Comparison of ENCODE assay signal across 1 cellular context in genomic region chr6:43088654-43089056, GRCh38.
TF ChIP-seq lines count a peak whose summit lies in the region.

No MANE protein-coding gene starts in this region.

TF ChIP-seq in HEK293, 187 proteins besides CTCF, POLR2A, EP300 and RAD21 (continued from another document and continues in another):
- TF ChIP-seq, protein P1, sequence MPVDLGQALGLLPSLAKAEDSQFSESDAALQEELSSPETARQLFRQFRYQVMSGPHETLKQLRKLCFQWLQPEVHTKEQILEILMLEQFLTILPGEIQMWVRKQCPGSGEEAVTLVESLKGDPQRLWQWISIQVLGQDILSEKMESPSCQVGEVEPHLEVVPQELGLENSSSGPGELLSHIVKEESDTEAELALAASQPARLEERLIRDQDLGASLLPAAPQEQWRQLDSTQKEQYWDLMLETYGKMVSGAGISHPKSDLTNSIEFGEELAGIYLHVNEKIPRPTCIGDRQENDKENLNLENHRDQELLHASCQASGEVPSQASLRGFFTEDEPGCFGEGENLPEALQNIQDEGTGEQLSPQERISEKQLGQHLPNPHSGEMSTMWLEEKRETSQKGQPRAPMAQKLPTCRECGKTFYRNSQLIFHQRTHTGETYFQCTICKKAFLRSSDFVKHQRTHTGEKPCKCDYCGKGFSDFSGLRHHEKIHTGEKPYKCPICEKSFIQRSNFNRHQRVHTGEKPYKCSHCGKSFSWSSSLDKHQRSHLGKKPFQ (tag by site-specific recombination; IDR thresholded peaks at IDR 0.05) = peak; percentile 71
- TF ChIP-seq SP3 (tag by site-specific recombination; IDR thresholded peaks at IDR 0.05) = peak; percentile 41; the same call in 1 of the 2 replicates
- TF ChIP-seq ZNF629 (tag by site-specific recombination; IDR thresholded peaks at IDR 0.05) = peak; percentile 74
- TF ChIP-seq ZNF558 (tag by site-specific recombination; IDR thresholded peaks at IDR 0.05) = peak; percentile 95
- TF ChIP-seq ZIC2 (tag by site-specific recombination; IDR thresholded peaks at IDR 0.05) = peak; percentile 68
- TF ChIP-seq, protein P2, sequence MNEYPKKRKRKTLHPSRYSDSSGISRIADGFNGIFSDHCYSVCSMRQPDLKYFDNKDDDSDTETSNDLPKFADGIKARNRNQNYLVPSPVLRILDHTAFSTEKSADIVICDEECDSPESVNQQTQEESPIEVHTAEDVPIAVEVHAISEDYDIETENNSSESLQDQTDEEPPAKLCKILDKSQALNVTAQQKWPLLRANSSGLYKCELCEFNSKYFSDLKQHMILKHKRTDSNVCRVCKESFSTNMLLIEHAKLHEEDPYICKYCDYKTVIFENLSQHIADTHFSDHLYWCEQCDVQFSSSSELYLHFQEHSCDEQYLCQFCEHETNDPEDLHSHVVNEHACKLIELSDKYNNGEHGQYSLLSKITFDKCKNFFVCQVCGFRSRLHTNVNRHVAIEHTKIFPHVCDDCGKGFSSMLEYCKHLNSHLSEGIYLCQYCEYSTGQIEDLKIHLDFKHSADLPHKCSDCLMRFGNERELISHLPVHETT (tag by site-specific recombination; IDR thresholded peaks at IDR 0.05) = peak; percentile 85
- TF ChIP-seq KLF9 (tag by site-specific recombination; IDR thresholded peaks at IDR 0.05; ENCODE audit: low read depth) = no peak
- TF ChIP-seq ZBTB8A (tag by site-specific recombination; IDR thresholded peaks at IDR 0.05) = peak; percentile 91
- TF ChIP-seq GLI2 (tag by site-specific recombination; IDR thresholded peaks at IDR 0.05; ENCODE audit: borderline replicate concordance, low read depth) = peak; percentile 75; the same call in 1 of the 2 replicates
- TF ChIP-seq, protein P3, sequence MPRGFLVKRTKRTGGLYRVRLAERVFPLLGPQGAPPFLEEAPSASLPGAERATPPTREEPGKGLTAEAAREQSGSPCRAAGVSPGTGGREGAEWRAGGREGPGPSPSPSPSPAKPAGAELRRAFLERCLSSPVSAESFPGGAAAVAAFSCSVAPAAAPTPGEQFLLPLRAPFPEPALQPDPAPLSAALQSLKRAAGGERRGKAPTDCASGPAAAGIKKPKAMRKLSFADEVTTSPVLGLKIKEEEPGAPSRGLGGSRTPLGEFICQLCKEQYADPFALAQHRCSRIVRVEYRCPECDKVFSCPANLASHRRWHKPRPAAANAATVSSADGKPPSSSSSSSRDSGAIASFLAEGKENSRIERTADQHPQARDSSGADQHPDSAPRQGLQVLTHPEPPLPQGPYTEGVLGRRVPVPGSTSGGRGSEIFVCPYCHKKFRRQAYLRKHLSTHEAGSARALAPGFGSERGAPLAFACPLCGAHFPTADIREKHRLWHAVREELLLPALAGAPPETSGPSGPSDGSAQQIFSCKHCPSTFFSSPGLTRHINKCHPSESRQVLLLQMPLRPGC (tag by site-specific recombination; IDR thresholded peaks at IDR 0.05) = peak; percentile 50; the same call in 1 of the 2 replicates
- TF ChIP-seq ZBTB21 (tag by site-specific recombination; IDR thresholded peaks at IDR 0.05) = peak; percentile 75
- TF ChIP-seq IKZF3 (tag by site-specific recombination; IDR thresholded peaks at IDR 0.05) = no peak
- peak; percentile 92 for TF ChIP-seq ZNF600 (tag by site-specific recombination; IDR thresholded peaks at IDR 0.05)
- no peak for TF ChIP-seq ZNF473 (tag by site-specific recombination; IDR thresholded peaks at IDR 0.05)
- peak; percentile 86; the same call in 1 of the 2 replicates for TF ChIP-seq ZNF530 (tag by site-specific recombination; IDR thresholded peaks at IDR 0.05; ENCODE audit: low read depth)
- TF ChIP-seq, protein P4, sequence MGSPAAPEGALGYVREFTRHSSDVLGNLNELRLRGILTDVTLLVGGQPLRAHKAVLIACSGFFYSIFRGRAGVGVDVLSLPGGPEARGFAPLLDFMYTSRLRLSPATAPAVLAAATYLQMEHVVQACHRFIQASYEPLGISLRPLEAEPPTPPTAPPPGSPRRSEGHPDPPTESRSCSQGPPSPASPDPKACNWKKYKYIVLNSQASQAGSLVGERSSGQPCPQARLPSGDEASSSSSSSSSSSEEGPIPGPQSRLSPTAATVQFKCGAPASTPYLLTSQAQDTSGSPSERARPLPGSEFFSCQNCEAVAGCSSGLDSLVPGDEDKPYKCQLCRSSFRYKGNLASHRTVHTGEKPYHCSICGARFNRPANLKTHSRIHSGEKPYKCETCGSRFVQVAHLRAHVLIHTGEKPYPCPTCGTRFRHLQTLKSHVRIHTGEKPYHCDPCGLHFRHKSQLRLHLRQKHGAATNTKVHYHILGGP (tag by site-specific recombination; IDR thresholded peaks at IDR 0.05) = no peak
- no peak for TF ChIP-seq ZSCAN30 (tag by site-specific recombination; IDR thresholded peaks at IDR 0.05)
- TF ChIP-seq ZFP69B (tag by site-specific recombination; IDR thresholded peaks at IDR 0.05) = no peak
- peak; percentile 79 for TF ChIP-seq ZNF501 (tag by site-specific recombination; IDR thresholded peaks at IDR 0.05)
- TF ChIP-seq, protein P5, sequence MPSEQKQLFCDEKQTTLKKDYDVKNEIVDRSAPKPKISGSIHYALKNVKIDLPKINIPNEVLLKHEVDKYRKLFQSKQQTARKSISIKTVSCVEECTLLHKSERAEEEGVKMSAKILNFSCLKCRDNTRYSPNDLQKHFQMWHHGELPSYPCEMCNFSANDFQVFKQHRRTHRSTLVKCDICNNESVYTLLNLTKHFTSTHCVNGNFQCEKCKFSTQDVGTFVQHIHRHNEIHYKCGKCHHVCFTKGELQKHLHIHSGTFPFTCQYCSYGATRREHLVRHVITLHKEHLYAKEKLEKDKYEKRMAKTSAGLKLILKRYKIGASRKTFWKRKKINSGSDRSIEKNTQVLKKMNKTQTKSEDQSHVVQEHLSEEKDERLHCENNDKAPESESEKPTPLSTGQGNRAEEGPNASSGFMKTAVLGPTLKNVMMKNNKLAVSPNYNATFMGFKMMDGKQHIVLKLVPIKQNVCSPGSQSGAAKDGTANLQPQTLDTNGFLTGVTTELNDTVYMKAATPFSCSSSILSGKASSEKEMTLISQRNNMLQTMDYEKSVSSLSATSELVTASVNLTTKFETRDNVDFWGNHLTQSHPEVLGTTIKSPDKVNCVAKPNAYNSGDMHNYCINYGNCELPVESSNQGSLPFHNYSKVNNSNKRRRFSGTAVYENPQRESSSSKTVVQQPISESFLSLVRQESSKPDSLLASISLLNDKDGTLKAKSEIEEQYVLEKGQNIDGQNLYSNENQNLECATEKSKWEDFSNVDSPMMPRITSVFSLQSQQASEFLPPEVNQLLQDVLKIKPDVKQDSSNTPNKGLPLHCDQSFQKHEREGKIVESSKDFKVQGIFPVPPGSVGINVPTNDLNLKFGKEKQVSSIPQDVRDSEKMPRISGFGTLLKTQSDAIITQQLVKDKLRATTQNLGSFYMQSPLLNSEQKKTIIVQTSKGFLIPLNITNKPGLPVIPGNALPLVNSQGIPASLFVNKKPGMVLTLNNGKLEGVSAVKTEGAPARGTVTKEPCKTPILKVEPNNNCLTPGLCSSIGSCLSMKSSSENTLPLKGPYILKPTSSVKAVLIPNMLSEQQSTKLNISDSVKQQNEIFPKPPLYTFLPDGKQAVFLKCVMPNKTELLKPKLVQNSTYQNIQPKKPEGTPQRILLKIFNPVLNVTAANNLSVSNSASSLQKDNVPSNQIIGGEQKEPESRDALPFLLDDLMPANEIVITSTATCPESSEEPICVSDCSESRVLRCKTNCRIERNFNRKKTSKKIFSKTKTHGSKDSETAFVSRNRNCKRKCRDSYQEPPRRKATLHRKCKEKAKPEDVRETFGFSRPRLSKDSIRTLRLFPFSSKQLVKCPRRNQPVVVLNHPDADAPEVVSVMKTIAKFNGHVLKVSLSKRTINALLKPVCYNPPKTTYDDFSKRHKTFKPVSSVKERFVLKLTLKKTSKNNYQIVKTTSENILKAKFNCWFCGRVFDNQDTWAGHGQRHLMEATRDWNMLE (tag by site-specific recombination; conservative IDR thresholded peaks at IDR 0.05; ENCODE audit: low read depth) = peak; percentile 99
- peak; percentile 78; the same call in 1 of the 2 replicates for TF ChIP-seq OVOL3 (tag by site-specific recombination; IDR thresholded peaks at IDR 0.05)
- TF ChIP-seq, protein P6, sequence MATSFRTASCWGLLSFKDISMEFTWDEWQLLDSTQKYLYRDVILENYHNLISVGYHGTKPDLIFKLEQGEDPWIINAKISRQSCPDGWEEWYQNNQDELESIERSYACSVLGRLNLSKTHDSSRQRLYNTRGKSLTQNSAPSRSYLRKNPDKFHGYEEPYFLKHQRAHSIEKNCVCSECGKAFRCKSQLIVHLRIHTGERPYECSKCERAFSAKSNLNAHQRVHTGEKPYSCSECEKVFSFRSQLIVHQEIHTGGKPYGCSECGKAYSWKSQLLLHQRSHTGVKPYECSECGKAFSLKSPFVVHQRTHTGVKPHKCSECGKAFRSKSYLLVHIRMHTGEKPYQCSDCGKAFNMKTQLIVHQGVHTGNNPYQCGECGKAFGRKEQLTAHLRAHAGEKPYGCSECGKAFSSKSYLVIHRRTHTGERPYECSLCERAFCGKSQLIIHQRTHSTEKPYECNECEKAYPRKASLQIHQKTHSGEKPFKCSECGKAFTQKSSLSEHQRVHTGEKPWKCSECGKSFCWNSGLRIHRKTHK (tag by site-specific recombination; IDR thresholded peaks at IDR 0.05) = no peak
- peak; percentile 99 for TF ChIP-seq ZNF394 (tag by site-specific recombination; IDR thresholded peaks at IDR 0.05; ENCODE audit: borderline replicate concordance)
- peak; percentile 99 for TF ChIP-seq ZNF560 (tag by site-specific recombination; IDR thresholded peaks at IDR 0.05; ENCODE audit: borderline replicate concordance)
- no peak for TF ChIP-seq FEZF1 (tag by site-specific recombination; IDR thresholded peaks at IDR 0.05)
- TF ChIP-seq, protein P7, sequence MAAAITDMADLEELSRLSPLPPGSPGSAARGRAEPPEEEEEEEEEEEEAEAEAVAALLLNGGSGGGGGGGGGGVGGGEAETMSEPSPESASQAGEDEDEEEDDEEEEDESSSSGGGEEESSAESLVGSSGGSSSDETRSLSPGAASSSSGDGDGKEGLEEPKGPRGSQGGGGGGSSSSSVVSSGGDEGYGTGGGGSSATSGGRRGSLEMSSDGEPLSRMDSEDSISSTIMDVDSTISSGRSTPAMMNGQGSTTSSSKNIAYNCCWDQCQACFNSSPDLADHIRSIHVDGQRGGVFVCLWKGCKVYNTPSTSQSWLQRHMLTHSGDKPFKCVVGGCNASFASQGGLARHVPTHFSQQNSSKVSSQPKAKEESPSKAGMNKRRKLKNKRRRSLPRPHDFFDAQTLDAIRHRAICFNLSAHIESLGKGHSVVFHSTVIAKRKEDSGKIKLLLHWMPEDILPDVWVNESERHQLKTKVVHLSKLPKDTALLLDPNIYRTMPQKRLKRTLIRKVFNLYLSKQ (tag by site-specific recombination; IDR thresholded peaks at IDR 0.05; ENCODE audit: borderline replicate concordance) = no peak; the same call in 1 of the 2 replicates
- TF ChIP-seq ZNF621 (tag by site-specific recombination; IDR thresholded peaks at IDR 0.05) = no peak
- no peak for TF ChIP-seq SP2 (tag by site-specific recombination; IDR thresholded peaks at IDR 0.05)
- peak; percentile 63; the same call in 1 of the 2 replicates for TF ChIP-seq ZNF146 (tag by site-specific recombination; IDR thresholded peaks at IDR 0.05)
- no peak for TF ChIP-seq KLF10 (tag by site-specific recombination; IDR thresholded peaks at IDR 0.05)
- TF ChIP-seq KLF17 (tag by site-specific recombination; IDR thresholded peaks at IDR 0.05) = no peak
- TF ChIP-seq ZNF302 (tag by site-specific recombination; IDR thresholded peaks at IDR 0.05; ENCODE audit: low read depth) = 0 out of 2 replicates have a peak, but pooled peaks have one; percentile 16
- TF ChIP-seq ZNF292 (tag by site-specific recombination; IDR thresholded peaks at IDR 0.05; ENCODE audit: borderline replicate concordance, low read depth) = peak; percentile 99
- TF ChIP-seq ZNF514 (tag by site-specific recombination; IDR thresholded peaks at IDR 0.05) = peak; percentile 91; the same call in 1 of the 2 replicates
- no peak for TF ChIP-seq HOXC10 (CRISPR knock-in tag; IDR thresholded peaks at IDR 0.05)
- peak; percentile 69; the same call in 1 of the 2 replicates for TF ChIP-seq ZNF24 (tag by site-specific recombination; IDR thresholded peaks at IDR 0.05)
- peak; percentile 38; the same call in 1 of the 2 replicates for TF ChIP-seq ZNF221 (tag by site-specific recombination; IDR thresholded peaks at IDR 0.05; ENCODE audit: borderline replicate concordance)
- TF ChIP-seq, protein P8, sequence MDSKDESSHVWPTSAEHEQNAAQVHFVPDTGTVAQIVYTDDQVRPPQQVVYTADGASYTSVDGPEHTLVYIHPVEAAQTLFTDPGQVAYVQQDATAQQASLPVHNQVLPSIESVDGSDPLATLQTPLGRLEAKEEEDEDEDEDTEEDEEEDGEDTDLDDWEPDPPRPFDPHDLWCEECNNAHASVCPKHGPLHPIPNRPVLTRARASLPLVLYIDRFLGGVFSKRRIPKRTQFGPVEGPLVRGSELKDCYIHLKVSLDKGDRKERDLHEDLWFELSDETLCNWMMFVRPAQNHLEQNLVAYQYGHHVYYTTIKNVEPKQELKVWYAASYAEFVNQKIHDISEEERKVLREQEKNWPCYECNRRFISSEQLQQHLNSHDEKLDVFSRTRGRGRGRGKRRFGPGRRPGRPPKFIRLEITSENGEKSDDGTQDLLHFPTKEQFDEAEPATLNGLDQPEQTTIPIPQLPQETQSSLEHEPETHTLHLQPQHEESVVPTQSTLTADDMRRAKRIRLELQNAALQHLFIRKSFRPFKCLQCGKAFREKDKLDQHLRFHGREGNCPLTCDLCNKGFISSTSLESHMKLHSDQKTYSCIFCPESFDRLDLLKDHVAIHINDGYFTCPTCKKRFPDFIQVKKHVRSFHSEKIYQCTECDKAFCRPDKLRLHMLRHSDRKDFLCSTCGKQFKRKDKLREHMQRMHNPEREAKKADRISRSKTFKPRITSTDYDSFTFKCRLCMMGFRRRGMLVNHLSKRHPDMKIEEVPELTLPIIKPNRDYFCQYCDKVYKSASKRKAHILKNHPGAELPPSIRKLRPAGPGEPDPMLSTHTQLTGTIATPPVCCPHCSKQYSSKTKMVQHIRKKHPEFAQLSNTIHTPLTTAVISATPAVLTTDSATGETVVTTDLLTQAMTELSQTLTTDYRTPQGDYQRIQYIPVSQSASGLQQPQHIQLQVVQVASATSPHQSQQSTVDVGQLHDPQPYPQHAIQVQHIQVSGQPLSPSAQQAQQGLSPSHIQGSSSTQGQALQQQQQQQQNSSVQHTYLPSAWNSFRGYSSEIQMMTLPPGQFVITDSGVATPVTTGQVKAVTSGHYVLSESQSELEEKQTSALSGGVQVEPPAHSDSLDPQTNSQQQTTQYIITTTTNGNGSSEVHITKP (tag by site-specific recombination; IDR thresholded peaks at IDR 0.05) = 0 out of 2 replicates have a peak, but pooled peaks have one; percentile 31
- no peak for TF ChIP-seq ZNF324 (tag by site-specific recombination; IDR thresholded peaks at IDR 0.05)
- peak; percentile 96 for TF ChIP-seq ZNF354C (tag by site-specific recombination; IDR thresholded peaks at IDR 0.05; ENCODE audit: borderline replicate concordance, low read depth)
- TF ChIP-seq ZNF140 (tag by site-specific recombination; IDR thresholded peaks at IDR 0.05) = peak; percentile 98
